Comparison of ENCODE assay signal across 21 cellular contexts in genomic region chr3:193899001-193899400, GRCh38.
"Had no signal": no experiment of that assay in that cellular context is flagged by ENCODE, and none has a peak within 500 bp of the region (broad histone marks: within the 10 kb centered on the region; RNA-seq: fewer than 3 reads in every experiment).

No MANE protein-coding gene starts in this region.

- ATAC-seq: left cardiac atrium; left lobe of liver; naive thymus-derived CD8-positive, alpha-beta T cell; pancreas; right cardiac atrium; stimulated activated effector memory CD8-positive, alpha-beta T cell treated with anti-CD3 and anti-CD28 coated beads, Interleukin-12 subunit alpha, Interleukin-12 subunit beta, amount 100 ng/mL, for 72 hours had no signal

- H3K4me1 ChIP-seq: prostate gland, vagina had no signal

- H3K27ac ChIP-seq: pancreas, prostate gland, spleen, vagina had no signal

- H3K4me3 ChIP-seq: lung, pancreas, prostate gland, sigmoid colon, spleen, tibial nerve, vagina had no signal

- DNase-seq: kidney glomerular epithelial cell; left cardiac atrium; mesendoderm; midbrain; naive thymus-derived CD8-positive, alpha-beta T cell; nucleus accumbens; pancreas; retina; right cardiac atrium; sigmoid colon; small intestine; spleen; stimulated activated CD4-positive, alpha-beta T cell treated with anti-CD3 and anti-CD28 coated beads, Interleukin-4, amount 100 ng/mL, for 24 hours; stimulated activated naive CD4-positive, alpha-beta T cell had no signal

- H3K27me3 ChIP-seq: pancreas, sigmoid colon, spleen, tibial nerve, vagina had no signal

- FAIRE-seq: keratinocyte, pancreas, small intestine had no signal

- H3K36me3 ChIP-seq: pancreas, prostate gland, sigmoid colon, spleen, tibial nerve, vagina had no signal

- H3K9me3 ChIP-seq: pancreas, prostate gland, spleen, tibial nerve, vagina had no signal
